Comparison of ENCODE assay signal across 8 cellular contexts in the genomic region with DNA sequence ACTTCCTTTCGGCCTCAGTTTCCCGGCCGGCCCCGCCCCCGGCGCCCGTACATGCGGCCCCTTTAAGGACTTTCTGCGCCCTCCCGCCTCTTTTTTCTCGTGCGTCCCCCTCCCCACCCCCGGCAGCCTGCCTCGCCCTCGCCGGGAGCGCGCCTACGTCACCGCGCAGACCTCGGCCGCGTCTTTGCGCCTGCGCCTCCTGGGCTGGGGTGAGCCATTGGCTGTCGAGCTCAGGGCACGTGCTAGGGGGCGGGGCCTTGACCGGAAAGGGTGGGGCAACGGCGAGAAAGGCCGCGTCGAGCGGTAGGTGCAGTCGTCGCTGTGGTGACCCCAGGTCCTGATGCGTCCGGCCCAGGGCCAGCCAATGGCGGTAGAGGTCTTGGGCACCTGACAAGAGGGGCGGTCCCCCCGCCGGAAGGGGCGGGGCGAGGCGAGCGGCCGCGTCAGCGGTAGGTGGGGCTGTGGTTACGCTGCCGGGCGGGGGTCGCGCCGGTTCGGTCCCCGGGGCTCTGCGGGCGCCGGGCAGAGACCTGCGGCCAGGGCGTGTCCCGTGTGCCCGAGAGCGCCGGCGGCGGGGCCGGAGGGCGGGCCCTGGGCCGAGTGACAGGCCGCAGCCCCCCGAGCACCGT. TPM values are rescaled to one million over a fixed set of nuclear protein-coding genes. Genes with fewer than 3 reads are reported as not detected.
DNase-seq lines count a peak whose midpoint lies in the region; ATAC-seq and TF ChIP-seq lines count a peak whose summit lies in the region.

A gene with protein sequence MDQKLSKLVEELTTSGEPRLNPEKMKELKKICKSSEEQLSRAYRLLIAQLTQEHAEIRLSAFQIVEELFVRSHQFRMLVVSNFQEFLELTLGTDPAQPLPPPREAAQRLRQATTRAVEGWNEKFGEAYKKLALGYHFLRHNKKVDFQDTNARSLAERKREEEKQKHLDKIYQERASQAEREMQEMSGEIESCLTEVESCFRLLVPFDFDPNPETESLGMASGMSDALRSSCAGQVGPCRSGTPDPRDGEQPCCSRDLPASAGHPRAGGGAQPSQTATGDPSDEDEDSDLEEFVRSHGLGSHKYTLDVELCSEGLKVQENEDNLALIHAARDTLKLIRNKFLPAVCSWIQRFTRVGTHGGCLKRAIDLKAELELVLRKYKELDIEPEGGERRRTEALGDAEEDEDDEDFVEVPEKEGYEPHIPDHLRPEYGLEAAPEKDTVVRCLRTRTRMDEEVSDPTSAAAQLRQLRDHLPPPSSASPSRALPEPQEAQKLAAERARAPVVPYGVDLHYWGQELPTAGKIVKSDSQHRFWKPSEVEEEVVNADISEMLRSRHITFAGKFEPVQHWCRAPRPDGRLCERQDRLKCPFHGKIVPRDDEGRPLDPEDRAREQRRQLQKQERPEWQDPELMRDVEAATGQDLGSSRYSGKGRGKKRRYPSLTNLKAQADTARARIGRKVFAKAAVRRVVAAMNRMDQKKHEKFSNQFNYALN (plus strand): TSS at position 428 of the 629 bp plus-strand sequence. CDS start 884 bp downstream, outside the sequence.

- H3K23ac ChIP-seq in trophoblast cell (ENCODE audit: low read length): no peak within 1 kb of the TSS

- in situ Hi-C loops in transverse colon (cut with MboI; ENCODE audit: low pct_ligation_motif_present in 1 of 4, low pct_unique_long_range_greater_than_20kb in 1 of 4, low sequenced_read_pairs in 3 of 4): loop anchor here in 2 of 4 donors (10.0 kb wide), 1 partner anchor 92 kb away; no protein-coding TSS in a partner anchor

- peak within 1 kb of the TSS; percentile 39 for H2BK120ac ChIP-seq in trophoblast cell (ENCODE audit: insufficient read depth, low read length, poor library complexity)

- H3K4me1 ChIP-seq in adipocyte (ENCODE audit: control insufficient read depth, insufficient read depth, low read length) (peaks cover 15% of the 10 kb centered on the region), trophoblast cell (ENCODE audit: control insufficient read depth in 1 of 2, insufficient read depth in 2 of 2, low read length in 2 of 2) (peaks cover 3 to 5% of the 10 kb centered on the region in 2 experiments), transverse colon (peaks cover 10 to 27% (median 22%) of the 10 kb centered on the region in 4 donors)

- H2AFZ ChIP-seq in trophoblast cell (ENCODE audit: insufficient read depth, low read length, poor library complexity): peak within 1 kb of the TSS; percentile 42

- peak; percentile 54 for TF ChIP-seq POLR2A in transverse colon (IDR thresholded peaks at IDR 0.05)

- TF ChIP-seq CTCF in GM12875 (IDR thresholded peaks at IDR 0.05; ENCODE audit: borderline replicate concordance, insufficient read depth, low read depth, low read length) (no peak), transverse colon (IDR thresholded peaks at IDR 0.05) (no peak)

- H4K12ac ChIP-seq in trophoblast cell (ENCODE audit: low read depth, low read length): peak within 1 kb of the TSS; percentile 82

- ATAC-seq in HG02798 (IDR thresholded peaks at IDR 0.05; ENCODE audit: poor library complexity, unreplicated experiment): peak; percentile 94

- peak within 1 kb of the TSS; percentile 90 for H3K27ac ChIP-seq in trophoblast cell (ENCODE audit: low read depth, low read length)
- peak within 1 kb of the TSS; percentile 95 to 100 (median 100) for H3K27ac ChIP-seq in transverse colon

- peak within 1 kb of the TSS; percentile 62 for H2AK5ac ChIP-seq in trophoblast cell (ENCODE audit: low read length)

- intact Hi-C loops in cardiac septum (cut with DNase I) (loop anchor here (1.0 to 5.0 kb wide), 4 partner anchors 56 to 365 kb away; a partner anchor contains a TSS), transverse colon (cut with DNase I; ENCODE audit: low total_unique reads) (no loop called here)

- peak within 1 kb of the TSS; percentile 44 for H2BK5ac ChIP-seq in trophoblast cell (ENCODE audit: low read depth, low read length, poor library complexity)

- H3K4me2 ChIP-seq in trophoblast cell (ENCODE audit: low read length): peak within 1 kb of the TSS; percentile 87

- peak within 1 kb of the TSS; percentile 27 for H2BK12ac ChIP-seq in trophoblast cell (ENCODE audit: low read length)

- H3K9me3 ChIP-seq in adipocyte (ENCODE audit: control insufficient read depth, low read length): no peaks in the 10 kb centered on the region
- no peaks in the 10 kb centered on the region for H3K9me3 ChIP-seq in trophoblast cell (ENCODE audit: insufficient read depth, low read depth, low read length)
- H3K9me3 ChIP-seq in transverse colon: no peaks in the 10 kb centered on the region

- peak within 1 kb of the TSS; percentile 95 for H4K91ac ChIP-seq in trophoblast cell (ENCODE audit: low read depth, low read length)

- H3K79me2 ChIP-seq in trophoblast cell (ENCODE audit: control insufficient read depth, insufficient read depth, low read length, poor library complexity): peaks cover 11% of the 10 kb centered on the region

- peak within 1 kb of the TSS; percentile 71 for H3K14ac ChIP-seq in trophoblast cell (ENCODE audit: low read length)

- H3K27me3 ChIP-seq in adipocyte (replicated peaks; ENCODE audit: control insufficient read depth, insufficient read depth, low read length): no peaks in the 10 kb centered on the region
- H3K27me3 ChIP-seq in trophoblast cell (ENCODE audit: insufficient read depth, low read length): no peaks in the 10 kb centered on the region
- no peaks in the 10 kb centered on the region for H3K27me3 ChIP-seq in transverse colon

- H3K18ac ChIP-seq in trophoblast cell (ENCODE audit: low read length): peak within 1 kb of the TSS; percentile 71

- DNase-seq in NCI-H1436 (lab: John Stamatoyannopoulos, UW): peak; percentile 98
- DNase-seq in T follicular helper cell (ENCODE audit: low read depth): peak; percentile 100
- peak; percentile 100 for DNase-seq in adipocyte (ENCODE audit: low read depth)
- peak; percentile 100 for DNase-seq in cardiac septum (ENCODE audit: low spot score)
- DNase-seq in trophoblast cell: peak; percentile 100
- peak; percentile 100 for DNase-seq in transverse colon

- H3K4ac ChIP-seq in trophoblast cell (ENCODE audit: low read depth, low read length): peak within 1 kb of the TSS; percentile 64

- peak within 1 kb of the TSS; percentile 98 for H4K8ac ChIP-seq in trophoblast cell (ENCODE audit: low read depth, low read length)

- WGBS in trophoblast cell (ENCODE audit: extremely low coverage, insufficient coverage, insufficient read length): no CpG with 5 or more reads among the region's 76 CpGs
- WGBS in transverse colon (ENCODE audit: low coverage in 1 of 2), 2 donors: 0% methylated on average over 19 to 72 of the region's 76 CpGs

- H3K4me3 ChIP-seq in GM12875 (ENCODE audit: low read depth, low read length): peak within 1 kb of the TSS; percentile 91
- peak within 1 kb of the TSS; percentile 86 for H3K4me3 ChIP-seq in adipocyte (ENCODE audit: low read length)
- peak within 1 kb of the TSS; percentile 81 for H3K4me3 ChIP-seq in trophoblast cell (ENCODE audit: low read depth, low read length)
- peak within 1 kb of the TSS; percentile 58 to 96 (median 92) for H3K4me3 ChIP-seq in transverse colon

- H3K79me1 ChIP-seq in trophoblast cell (ENCODE audit: low read length): peaks cover 13% of the 10 kb centered on the region

- H3K36me3 ChIP-seq in adipocyte (ENCODE audit: control insufficient read depth, insufficient read depth, low read length, severe bottlenecking) (peaks cover 10% of the 10 kb centered on the region), trophoblast cell (ENCODE audit: control insufficient read depth in 1 of 2, insufficient read depth in 2 of 2, low read length in 2 of 2) (peaks cover 10 to 13% of the 10 kb centered on the region in 2 experiments), transverse colon (no peaks in the 10 kb centered on the region)

- peak; percentile 3 for TF ChIP-seq EP300 in transverse colon (IDR thresholded peaks at IDR 0.05; ENCODE audit: low read depth)

- H3K9ac ChIP-seq in adipocyte (ENCODE audit: low read length): peak within 1 kb of the TSS; percentile 98
- H3K9ac ChIP-seq in trophoblast cell (ENCODE audit: low read length): peak within 1 kb of the TSS; percentile 83

RNA-seq across cellular contexts. Expression of the gene that starts here (rescaled TPM):
- total RNA-seq in cardiac septum (10.4 TPM), transverse colon (100 to 1,000 TPM in 1 of 4 donors, 10 to 100 TPM in 3; 13.5 to 114 (median 34.2) TPM)
- 8.1 and 8.5 TPM in 2 replicates for polyA plus RNA-seq in trophoblast cell (2013)

Comparison
In these comparisons a context has a peak if more than half of its experiments do, and no peak if none do; other contexts are left out.
1. Peak in every context shown above with its lines: DNase-seq, ATAC-seq, H3K4me3 ChIP-seq and H3K27ac ChIP-seq.